Comparison of ENCODE assay signal across 27 cellular contexts in genomic region chr7:17947606-17948005, GRCh38. TPM values are rescaled to one million over a fixed set of nuclear protein-coding genes. Genes with fewer than 3 reads are reported as not detected.
A peak's percentile ranks its signal among the peaks of the same experiment; 100 is the strongest.
DNase-seq lines count a peak whose midpoint lies in the region; ATAC-seq and TF ChIP-seq lines count a peak whose summit lies in the region.
"Had no signal": no experiment of that assay in that cellular context is flagged by ENCODE, and none has a peak within 500 bp of the region (broad histone marks: within the 10 kb centered on the region; RNA-seq: fewer than 3 reads in every experiment).

No MANE protein-coding gene starts in this region.

- H3K79me2 ChIP-seq in OCI-LY1 (ENCODE audit: insufficient read depth, low read length) = no peaks in the 10 kb centered on the region

- no peaks in the 10 kb centered on the region for H3K9me3 Mint-ChIP-seq in CD4-positive, alpha-beta memory T cell
- no peaks in the 10 kb centered on the region for H3K9me3 Mint-ChIP-seq in naive thymus-derived CD4-positive, alpha-beta T cell
- H3K9me3 Mint-ChIP-seq: brain; CD8-positive, alpha-beta memory T cell; endodermal cell; natural killer cell had no signal

- H3K9me3 ChIP-seq in CD4-positive, alpha-beta memory T cell (ENCODE audit: control insufficient read depth in 1 of 2, low read length in 2 of 2) = no peaks in the 10 kb centered on the region
- no peaks in the 10 kb centered on the region for H3K9me3 ChIP-seq in OCI-LY1 (ENCODE audit: low read length)
- H3K9me3 ChIP-seq in naive thymus-derived CD4-positive, alpha-beta T cell (ENCODE audit: control insufficient read depth in 2 of 3, low read length in 3 of 3) = no peaks in the 10 kb centered on the region
- H3K9me3 ChIP-seq: adrenal gland, esophagus squamous epithelium, gastroesophageal sphincter, Peyer's patch, SJSA1 had no signal

- H3K9ac ChIP-seq in OCI-LY1 (ENCODE audit: low read length) = no peak overlapping the region

- peak overlapping the region in 6 of 8 donors; percentile 40 to 75 (median 51) for H3K4me3 Mint-ChIP-seq in CD4-positive, alpha-beta memory T cell
- peak overlapping the region in 5 of 10 donors; percentile 0 to 79 (median 49) for H3K4me3 Mint-ChIP-seq in naive thymus-derived CD4-positive, alpha-beta T cell
- H3K4me3 Mint-ChIP-seq: activated CD4-positive, alpha-beta T cell treated with anti-CD3 and anti-CD28 coated beads for 36 hours; endodermal cell; natural killer cell had no signal

- POLR2A ChIA-PET in CD4-positive, alpha-beta memory T cell (lab: Charles Lee; ENCODE audit: partially characterized antibody) = no interaction called here
- POLR2A ChIA-PET in naive thymus-derived CD4-positive, alpha-beta T cell (lab: Charles Lee) = no interaction called here

- H3F3A ChIP-seq in OCI-LY1 (ENCODE audit: insufficient read depth, low read length) = no peaks in the 10 kb centered on the region

- no peaks in the 10 kb centered on the region for H3K27me3 Mint-ChIP-seq in CD4-positive, alpha-beta memory T cell
- H3K27me3 Mint-ChIP-seq in naive thymus-derived CD4-positive, alpha-beta T cell = peaks cover 0 to 22% (median 0%) of the 10 kb centered on the region in 5 donors
- H3K27me3 Mint-ChIP-seq: brain had no signal

- no peaks in the 10 kb centered on the region for H3K9me2 ChIP-seq in OCI-LY1 (ENCODE audit: low read depth, low read length)

- H3K36me3 ChIP-seq in CD4-positive, alpha-beta memory T cell (ENCODE audit: insufficient read depth, low read length) = no peaks in the 10 kb centered on the region
- H3K36me3 ChIP-seq in OCI-LY1 (ENCODE audit: insufficient read depth, low read length) = no peaks in the 10 kb centered on the region
- H3K36me3 ChIP-seq in naive thymus-derived CD4-positive, alpha-beta T cell (ENCODE audit: control insufficient read depth in 2 of 3, insufficient read depth in 3 of 3, low read length in 3 of 3) = no peaks in the 10 kb centered on the region
- H3K36me3 ChIP-seq: adrenal gland, esophagus squamous epithelium, gastroesophageal sphincter, Peyer's patch, SJSA1 had no signal

- H3K27ac ChIP-seq in CD4-positive, alpha-beta memory T cell (ENCODE audit: low read depth, low read length) = no peak overlapping the region
- H3K27ac ChIP-seq in OCI-LY1 (ENCODE audit: low read depth, low read length, poor library complexity, severe bottlenecking) = no peak overlapping the region
- no peak overlapping the region for H3K27ac ChIP-seq in naive thymus-derived CD4-positive, alpha-beta T cell (ENCODE audit: low read depth, low read length)
- H3K27ac ChIP-seq: esophagus squamous epithelium, gastroesophageal sphincter, Peyer's patch, SJSA1 had no signal

- TF ChIP-seq CTCF in OCI-LY1 (IDR thresholded peaks at IDR 0.05; ENCODE audit: low read length) = no peak

- H3K4me2 ChIP-seq in OCI-LY1 (ENCODE audit: low read length) = no peak overlapping the region

- DNase-seq in CD4-positive, alpha-beta memory T cell = no peak
- DNase-seq in foreskin melanocyte (peak; percentile 74), pons (ENCODE audit: low spot score) (peak; percentile 82), NCI-H82 (lab: John Stamatoyannopoulos, UW) (no peak), left lobe of liver (ENCODE audit: low spot score) (no peak)
- DNase-seq in naive thymus-derived CD4-positive, alpha-beta T cell = no peak
- DNase-seq: activated CD4-positive, alpha-beta T cell treated with anti-CD3 and anti-CD28 coated beads for 36 hours; activated gamma-delta T cell; adrenal gland; CD8-positive, alpha-beta memory T cell; DMS153; endodermal cell; esophagus squamous epithelium; IMR-90; islet precursor cell; mesendoderm; natural killer cell; NCI-H1105 treated with DMSO at 0.1 percent for 48 hours; NCI-H446; Peyer's patch; stimulated activated CD4-positive, alpha-beta T cell treated with anti-CD3 and anti-CD28 coated beads, Interleukin-4, amount 100 ng/mL, for 4 hours; stimulated activated naive CD4-positive, alpha-beta T cell; T-helper 2 cell had no signal

- H3K4me3 ChIP-seq in CD4-positive, alpha-beta memory T cell (ENCODE audit: low read length in 2 of 2) = no peak overlapping the region
- no peak overlapping the region for H3K4me3 ChIP-seq in OCI-LY1 (ENCODE audit: low read depth, low read length, poor library complexity, severe bottlenecking)
- H3K4me3 ChIP-seq in naive thymus-derived CD4-positive, alpha-beta T cell (ENCODE audit: low read length) = no peak overlapping the region
- H3K4me3 ChIP-seq: gastroesophageal sphincter, Peyer's patch, SJSA1 had no signal

- H3K4me1 ChIP-seq in CD4-positive, alpha-beta memory T cell (ENCODE audit: insufficient read depth, low read length) = peaks cover 15% of the 10 kb centered on the region
- H3K4me1 ChIP-seq in OCI-LY1 (ENCODE audit: insufficient read depth, low read length, severe bottlenecking) = no peaks in the 10 kb centered on the region
- H3K4me1 ChIP-seq in naive thymus-derived CD4-positive, alpha-beta T cell (ENCODE audit: control insufficient read depth in 2 of 2, insufficient read depth in 2 of 2, low read length in 2 of 2) = no peaks in the 10 kb centered on the region
- H3K4me1 ChIP-seq: esophagus squamous epithelium, gastroesophageal sphincter, Peyer's patch had no signal

- H3K27me3 ChIP-seq in CD4-positive, alpha-beta memory T cell (ENCODE audit: insufficient read depth, low read length) = no peaks in the 10 kb centered on the region
- no peaks in the 10 kb centered on the region for H3K27me3 ChIP-seq in OCI-LY1 (ENCODE audit: insufficient read depth, low read length)
- no peaks in the 10 kb centered on the region for H3K27me3 ChIP-seq in naive thymus-derived CD4-positive, alpha-beta T cell (ENCODE audit: control insufficient read depth in 2 of 2, insufficient read depth in 2 of 2, low read length in 2 of 2)
- H3K27me3 ChIP-seq: adrenal gland, esophagus squamous epithelium, gastroesophageal sphincter, Peyer's patch, SJSA1 had no signal

- peak overlapping the region in 4 of 7 donors; percentile 18 to 78 (median 68) for H3K27ac Mint-ChIP-seq in CD4-positive, alpha-beta memory T cell
- H3K27ac Mint-ChIP-seq in naive thymus-derived CD4-positive, alpha-beta T cell = peak overlapping the region in 3 of 9 donors; percentile 14 to 40 (median 32)
- H3K27ac Mint-ChIP-seq: activated CD4-positive, alpha-beta T cell treated with anti-CD3 and anti-CD28 coated beads for 36 hours; brain; endodermal cell; natural killer cell had no signal

- H4K20me1 ChIP-seq in OCI-LY1 (ENCODE audit: insufficient read depth, low read length) = no peaks in the 10 kb centered on the region

- ATAC-seq in naive thymus-derived CD4-positive, alpha-beta T cell = no peak
- ATAC-seq in left lobe of liver = no peak
- ATAC-seq: activated CD4-positive, alpha-beta T cell treated with anti-CD3 and anti-CD28 coated beads for 36 hours; gastroesophageal sphincter; natural killer cell had no signal

- no peaks in the 10 kb centered on the region for H3K36me3 Mint-ChIP-seq in CD4-positive, alpha-beta memory T cell
- H3K36me3 Mint-ChIP-seq in naive thymus-derived CD4-positive, alpha-beta T cell = peaks cover 0 to 1% (median 0%) of the 10 kb centered on the region in 5 donors
- H3K36me3 Mint-ChIP-seq: brain; CD8-positive, alpha-beta memory T cell; natural killer cell had no signal

- intact Hi-C loops in CD4-positive, alpha-beta memory T cell (cut with micrococcal nuclease) = loop anchor here (10.0 kb wide), 1 partner anchor 713 kb away; no protein-coding TSS in a partner anchor
- intact Hi-C loops in naive thymus-derived CD4-positive, alpha-beta T cell (cut with micrococcal nuclease) = no loop called here

- peak overlapping the region; percentile 2; the same call in 1 of the 2 replicates for H2AFZ ChIP-seq in OCI-LY1 (ENCODE audit: low read length)

- peaks cover 12 to 21% (median 17%) of the 10 kb centered on the region in 4 donors for H3K4me1 Mint-ChIP-seq in CD4-positive, alpha-beta memory T cell
- peaks cover 5 to 23% (median 14%) of the 10 kb centered on the region in 7 donors for H3K4me1 Mint-ChIP-seq in naive thymus-derived CD4-positive, alpha-beta T cell
- H3K4me1 Mint-ChIP-seq: endodermal cell, natural killer cell had no signal

- CTCF ChIA-PET in CD4-positive, alpha-beta memory T cell (lab: Charles Lee; ENCODE audit: partially characterized antibody) = no interaction called here
- CTCF ChIA-PET in naive thymus-derived CD4-positive, alpha-beta T cell (lab: Charles Lee) = no interaction called here

RNA-seq across cellular contexts. Expression of gene SNX13, which starts 7.3 kb away (rescaled TPM):
- 10 to 100 TPM; 34.6 to 36.0 TPM for total RNA-seq in CD4-positive, alpha-beta memory T cell
- polyA plus RNA-seq in CD4-positive, alpha-beta memory T cell = 10 to 100 TPM; 10.1 to 13.8 TPM
- total RNA-seq in naive thymus-derived CD4-positive, alpha-beta T cell = 10 to 100 TPM; 23.8 to 40.9 (median 29.0) TPM
- 10 to 100 TPM; 10.4 to 13.0 TPM for polyA plus RNA-seq in naive thymus-derived CD4-positive, alpha-beta T cell
- total RNA-seq in left lobe of liver = 20.5 TPM

Comparison
In these comparisons a context has a peak if more than half of its experiments do, and no peak if none do; other contexts are left out.
1. DNase-seq: peak in foreskin melanocyte (single experiment) and pons (single experiment); none in CD4-positive, alpha-beta memory T cell (0 of 5), NCI-H82 (single experiment), naive thymus-derived CD4-positive, alpha-beta T cell (0 of 9) and left lobe of liver (single experiment).